8 cellular contexts compared by ENCODE assay signal in genomic region chr14:64504310-64504896, GRCh38. TPM values are rescaled to one million over a fixed set of nuclear protein-coding genes. Genes with fewer than 3 reads are reported as not detected.
DNase-seq lines count a peak whose midpoint lies in the region; ATAC-seq and TF ChIP-seq lines count a peak whose summit lies in the region.

TSS of gene ZBTB1 (plus strand) at chr14:64504770. CDS start at chr14:64521505, 16,735 bp downstream.

- peak within 1 kb of the TSS; percentile 100 for H4K91ac ChIP-seq in mesenchymal stem cell (ENCODE audit: low read length)

- peaks cover 14% of the 10 kb centered on the region for H3K4me1 ChIP-seq in mesenchymal stem cell (ENCODE audit: control insufficient read depth, insufficient read depth, low read depth, low read length)

- peak; percentile 49 for ATAC-seq in effector memory CD8-positive, alpha-beta T cell (replicated peaks)

- no peaks in the 10 kb centered on the region for H3K27me3 Mint-ChIP-seq in effector memory CD8-positive, alpha-beta T cell

- H3K4ac ChIP-seq in mesenchymal stem cell (ENCODE audit: low read depth in 1 of 2, low read length in 2 of 2) = peak within 1 kb of the TSS; percentile 99

- peaks cover 65% of the 10 kb centered on the region for H3K36me3 Mint-ChIP-seq in effector memory CD8-positive, alpha-beta T cell (ENCODE audit: insufficient read depth)

- peak within 1 kb of the TSS; percentile 100 for H2BK5ac ChIP-seq in mesenchymal stem cell (ENCODE audit: low read depth, low read length, poor library complexity, severe bottlenecking)

- H3K9me3 ChIP-seq in mesenchymal stem cell (ENCODE audit: control insufficient read depth, low read length) = no peaks in the 10 kb centered on the region

- peak within 1 kb of the TSS; percentile 81 to 89 for H2BK12ac ChIP-seq in mesenchymal stem cell (ENCODE audit: low read length in 2 of 2)

- H3K27me3 ChIP-seq in mesenchymal stem cell (ENCODE audit: control insufficient read depth in 1 of 2, insufficient read depth in 1 of 2, low read length in 2 of 2) = no peaks in the 10 kb centered on the region

- TF ChIP-seq CTCF in AG09319 (IDR thresholded peaks at IDR 0.05; ENCODE audit: low read depth, low read length) = no peak

- H3K4me3 ChIP-seq in mesenchymal stem cell (ENCODE audit: insufficient read depth in 1 of 2, low read depth in 1 of 2, low read length in 2 of 2) = peak within 1 kb of the TSS; percentile 93

- peak within 1 kb of the TSS; percentile 100 for H2BK120ac ChIP-seq in mesenchymal stem cell (ENCODE audit: low read depth, low read length)

- WGBS in mesenchymal stem cell = 0% methylated on average over 57 of the region's 63 CpGs

- no peaks in the 10 kb centered on the region for H3K36me3 ChIP-seq in mesenchymal stem cell (ENCODE audit: control insufficient read depth in 1 of 2, insufficient read depth in 2 of 2, low read depth in 1 of 2, low read length in 2 of 2)

- peak within 1 kb of the TSS; percentile 63 to 99 for H3K14ac ChIP-seq in mesenchymal stem cell (ENCODE audit: low read length in 2 of 2)

- H2BK15ac ChIP-seq in mesenchymal stem cell (ENCODE audit: low read depth, poor library complexity, severe bottlenecking) = peak within 1 kb of the TSS; percentile 99

- DNase-seq in AG09319 (ENCODE audit: extremely low read depth, low read depth) = peak; percentile 77
- DNase-seq in GM19238 (ENCODE audit: insufficient read length, low spot score) = peak; percentile 47
- peak; percentile 90 for DNase-seq in HK-2 (ENCODE audit: unreplicated experiment)
- peak; percentile 91 for DNase-seq in NK-92 treated with Interleukin-12 subunit alpha and Interleukin-12 subunit beta, amount 100 ng/mL, for 24 hours (lab: John Stamatoyannopoulos, UW)
- DNase-seq in activated CD8-positive, alpha-beta memory T cell treated with anti-CD3 and anti-CD28 coated beads for 4 hours (ENCODE audit: low read depth in 2 of 2) = peak; percentile 73 to 81
- DNase-seq in effector memory CD8-positive, alpha-beta T cell = peak; percentile 86 to 87 (median 87)
- peak; percentile 95 for DNase-seq in mesenchymal stem cell
- DNase-seq in stimulated activated CD8-positive, alpha-beta memory T cell treated with anti-CD3 and anti-CD28 coated beads, Interleukin-12 subunit alpha, Interleukin-12 subunit beta, amount 100 ng/mL, for 1 hour (ENCODE audit: low read depth) = peak; percentile 67

- peaks cover 60 to 77% of the 10 kb centered on the region in 2 donors for H3K4me1 Mint-ChIP-seq in effector memory CD8-positive, alpha-beta T cell (ENCODE audit: low read depth in 2 of 2)

- peak within 1 kb of the TSS; percentile 96 for H3K4me2 ChIP-seq in mesenchymal stem cell (ENCODE audit: low read length, poor library complexity, severe bottlenecking)

- peak within 1 kb of the TSS; percentile 100 for H3K27ac ChIP-seq in mesenchymal stem cell (ENCODE audit: low read length, poor library complexity, severe bottlenecking)

- no peaks in the 10 kb centered on the region for H3K79me1 ChIP-seq in mesenchymal stem cell (replicated peaks; ENCODE audit: low read length, poor library complexity, severe bottlenecking)

- H2AFZ ChIP-seq in mesenchymal stem cell (ENCODE audit: low read depth, low read length) = peak within 1 kb of the TSS; percentile 56

- H2AK5ac ChIP-seq in mesenchymal stem cell (ENCODE audit: low read length, severe bottlenecking) = peak within 1 kb of the TSS; percentile 91

- H3K23ac ChIP-seq in mesenchymal stem cell (ENCODE audit: low read length in 2 of 2) = peak within 1 kb of the TSS; percentile 70 to 97

- peak within 1 kb of the TSS; percentile 100 for H4K8ac ChIP-seq in mesenchymal stem cell (ENCODE audit: low read length)

- H3K27ac Mint-ChIP-seq in effector memory CD8-positive, alpha-beta T cell = peak within 1 kb of the TSS; percentile 99

- H3K4me3 Mint-ChIP-seq in effector memory CD8-positive, alpha-beta T cell = peak within 1 kb of the TSS; percentile 94 to 95

- H3K9me3 Mint-ChIP-seq in effector memory CD8-positive, alpha-beta T cell = no peaks in the 10 kb centered on the region

- peak within 1 kb of the TSS; percentile 97 for H3K9ac ChIP-seq in mesenchymal stem cell (ENCODE audit: low read length)

- peak within 1 kb of the TSS; percentile 99 to 100 for H3K18ac ChIP-seq in mesenchymal stem cell (ENCODE audit: low read depth in 1 of 2, low read length in 2 of 2)

RNA-seq across cellular contexts. Expression of gene ZBTB1, which starts in this region (rescaled TPM):
- polyA plus RNA-seq in mesenchymal stem cell (2013, experiment 1 of 2) = 26.9 TPM
- 27.7 TPM for polyA plus RNA-seq in mesenchymal stem cell (2013, experiment 2 of 2)

Comparison
In these comparisons a context has a peak if more than half of its experiments do, and no peak if none do; other contexts are left out.
1. Peak in every context shown above with its lines: DNase-seq, ATAC-seq, H3K4me3 ChIP-seq and H3K27ac ChIP-seq.